ENCODE assay signal across 22 cellular contexts in genomic region chr12:12518464-12518845, GRCh38. TPM values are rescaled to one million over a fixed set of nuclear protein-coding genes. Genes with fewer than 3 reads are reported as not detected.
DNase-seq lines count a peak whose midpoint lies in the region; ATAC-seq, FAIRE-seq and TF ChIP-seq lines count a peak whose summit lies in the region.
"Had no signal": no experiment of that assay in that cellular context is flagged by ENCODE, and none has a peak within 500 bp of the region (broad histone marks: within the 10 kb centered on the region; RNA-seq: fewer than 3 reads in every experiment).

No MANE protein-coding gene starts in this region.

- H3K27ac Mint-ChIP-seq in astrocyte (ENCODE audit: unreplicated experiment), result peak overlapping the region; percentile 68
- peak overlapping the region; percentile 26 for H3K27ac Mint-ChIP-seq in nephron progenitor cell
- H3K27ac Mint-ChIP-seq in stimulated activated effector memory CD8-positive, alpha-beta T cell treated with anti-CD3 and anti-CD28 coated beads, Interleukin-12 subunit alpha, Interleukin-12 subunit beta, amount 100 ng/mL, for 72 hours, result peak overlapping the region; percentile 3
- H3K27ac Mint-ChIP-seq: CD8-positive, alpha-beta T cell; HFFc6 had no signal

- TF ChIP-seq CTCF in astrocyte (IDR thresholded peaks at IDR 0.05; ENCODE audit: insufficient read depth, low read depth, low read length) (no peak), nephron progenitor cell (IDR thresholded peaks at IDR 0.05) (no peak), mucosa of descending colon (IDR thresholded peaks at IDR 0.05) (no peak), left lung (IDR thresholded peaks at IDR 0.05) (no peak)

- intact Hi-C loops in mucosa of descending colon (cut with DNase I, micrococcal nuclease), result no loop called here
- intact Hi-C loops in left lung (cut with DNase I), result no loop called here

- no peak overlapping the region for H3K9ac ChIP-seq in HUES48 (ENCODE audit: low read depth, low read length)
- no peak overlapping the region for H3K9ac ChIP-seq in astrocyte (ENCODE audit: low read length)
- H3K9ac ChIP-seq: KMS-11 had no signal

- peaks cover 62% of the 10 kb centered on the region for H3K36me3 ChIP-seq in HUES48 (ENCODE audit: control insufficient read depth, insufficient read depth, low read length)
- H3K36me3 ChIP-seq in astrocyte (ENCODE audit: insufficient read depth, low read length), result peaks cover 9% of the 10 kb centered on the region
- H3K36me3 ChIP-seq in mucosa of descending colon (ENCODE audit: low read depth), result no peaks in the 10 kb centered on the region
- H3K36me3 ChIP-seq in left lung, result peaks cover 0 to 31% of the 10 kb centered on the region in 2 donors
- H3K36me3 ChIP-seq: SJCRH30 had no signal

- H3K27me3 ChIP-seq in HUES48 (ENCODE audit: control insufficient read depth, insufficient read depth, low read length) (no peaks in the 10 kb centered on the region), astrocyte (ENCODE audit: insufficient read depth, low read length) (no peaks in the 10 kb centered on the region), left lung (no peaks in the 10 kb centered on the region)
- H3K27me3 ChIP-seq: BE2C, SJCRH30 had no signal

- H3K79me2 ChIP-seq in astrocyte (ENCODE audit: insufficient read depth, low read length), result peaks cover 7% of the 10 kb centered on the region

- peaks cover 50% of the 10 kb centered on the region for H3K4me1 ChIP-seq in HUES48 (ENCODE audit: control insufficient read depth, insufficient read depth, low read length)
- H3K4me1 ChIP-seq in astrocyte (ENCODE audit: insufficient read depth, low read length), result peaks cover 9% of the 10 kb centered on the region
- H3K4me1 ChIP-seq in mucosa of descending colon (ENCODE audit: low read depth), result peaks cover 36% of the 10 kb centered on the region
- peaks cover 0 to 22% of the 10 kb centered on the region in 2 donors for H3K4me1 ChIP-seq in left lung
- H3K4me1 ChIP-seq: BE2C, SJCRH30 had no signal

- no peaks in the 10 kb centered on the region for H3K27me3 Mint-ChIP-seq in astrocyte (ENCODE audit: low read depth, unreplicated experiment)
- no peaks in the 10 kb centered on the region for H3K27me3 Mint-ChIP-seq in nephron progenitor cell (ENCODE audit: low read depth, poor library complexity)

- H3K4me1 Mint-ChIP-seq in astrocyte (ENCODE audit: low read depth, unreplicated experiment) (peaks cover 25% of the 10 kb centered on the region), nephron progenitor cell (peaks cover 18% of the 10 kb centered on the region)
- peaks cover 26% of the 10 kb centered on the region for H3K4me1 Mint-ChIP-seq in stimulated activated effector memory CD8-positive, alpha-beta T cell treated with anti-CD3 and anti-CD28 coated beads, Interleukin-12 subunit alpha, Interleukin-12 subunit beta, amount 100 ng/mL, for 72 hours

- no peak for FAIRE-seq in astrocyte (lab: Jason Lieb, UNC)
- FAIRE-seq: G401.6, GM12878 had no signal

- H3K27ac ChIP-seq in HUES48 (ENCODE audit: low read depth, low read length) (peak overlapping the region; percentile 56), astrocyte (ENCODE audit: low read depth, low read length) (no peak overlapping the region), left lung (no peak overlapping the region)
- H3K27ac ChIP-seq: KMS-11, SJCRH30 had no signal

- H2AFZ ChIP-seq in astrocyte (ENCODE audit: low read depth, low read length), result no peak overlapping the region

- no peak for ATAC-seq in stimulated activated effector memory CD8-positive, alpha-beta T cell treated with anti-CD3 and anti-CD28 coated beads, Interleukin-12 subunit alpha, Interleukin-12 subunit beta, amount 100 ng/mL, for 72 hours
- ATAC-seq in mucosa of descending colon, result no peak
- ATAC-seq in GM19351 (IDR thresholded peaks at IDR 0.05; ENCODE audit: unreplicated experiment), result no peak
- no peak for ATAC-seq in left lung
- ATAC-seq: CD8-positive, alpha-beta T cell had no signal

- DNase-seq in astrocyte (ENCODE audit: low read depth) (no peak), nephron progenitor cell (no peak), AG20443 (ENCODE audit: low spot score) (no peak), mucosa of descending colon (no peak), left lung (no peak)
- no peak for DNase-seq in stimulated activated effector memory CD8-positive, alpha-beta T cell treated with anti-CD3 and anti-CD28 coated beads, Interleukin-12 subunit alpha, Interleukin-12 subunit beta, amount 100 ng/mL, for 72 hours (ENCODE audit: low spot score in 2 of 2)
- DNase-seq: BE2C; CD8-positive, alpha-beta T cell; DND-41; NCI-H1436; NCI-H2029; NCI-H2171 treated with DMSO at 0.1 percent for 48 hours; NCI-H446 treated with DMSO at 0.1 percent for 48 hours; OCI-M1; RPMI8226; SJCRH30 had no signal

- no peaks in the 10 kb centered on the region for H3K9me3 ChIP-seq in HUES48 (ENCODE audit: control insufficient read depth, insufficient read depth, low read length)
- no peaks in the 10 kb centered on the region for H3K9me3 ChIP-seq in astrocyte (ENCODE audit: insufficient read depth, low read depth, low read length)
- no peaks in the 10 kb centered on the region for H3K9me3 ChIP-seq in mucosa of descending colon
- H3K9me3 ChIP-seq in left lung, result no peaks in the 10 kb centered on the region
- H3K9me3 ChIP-seq: BE2C, SJCRH30 had no signal

- no peaks in the 10 kb centered on the region for H3K9me3 Mint-ChIP-seq in astrocyte (ENCODE audit: unreplicated experiment)
- no peaks in the 10 kb centered on the region for H3K9me3 Mint-ChIP-seq in nephron progenitor cell
- H3K9me3 Mint-ChIP-seq in stimulated activated effector memory CD8-positive, alpha-beta T cell treated with anti-CD3 and anti-CD28 coated beads, Interleukin-12 subunit alpha, Interleukin-12 subunit beta, amount 100 ng/mL, for 72 hours, result no peaks in the 10 kb centered on the region
- H3K9me3 Mint-ChIP-seq: CD8-positive, alpha-beta T cell; HFFc6 had no signal

- H3K4me3 ChIP-seq in HUES48 (ENCODE audit: low read depth, low read length) (no peak overlapping the region), astrocyte (ENCODE audit: insufficient read depth, low read depth, low read length) (no peak overlapping the region), mucosa of descending colon (no peak overlapping the region), left lung (no peak overlapping the region)
- H3K4me3 ChIP-seq: GM12878, SJCRH30 had no signal

- H3K36me3 Mint-ChIP-seq in astrocyte (ENCODE audit: low read depth, unreplicated experiment) (peaks cover 10% of the 10 kb centered on the region), nephron progenitor cell (ENCODE audit: low read depth) (peaks cover 38% of the 10 kb centered on the region)
- H3K36me3 Mint-ChIP-seq in stimulated activated effector memory CD8-positive, alpha-beta T cell treated with anti-CD3 and anti-CD28 coated beads, Interleukin-12 subunit alpha, Interleukin-12 subunit beta, amount 100 ng/mL, for 72 hours, result peaks cover 76% of the 10 kb centered on the region

- peaks cover 14% of the 10 kb centered on the region for H4K20me1 ChIP-seq in astrocyte (ENCODE audit: insufficient read depth, low read length)

- H3K4me3 Mint-ChIP-seq in astrocyte (ENCODE audit: unreplicated experiment) (no peak overlapping the region), nephron progenitor cell (no peak overlapping the region)
- no peak overlapping the region for H3K4me3 Mint-ChIP-seq in stimulated activated effector memory CD8-positive, alpha-beta T cell treated with anti-CD3 and anti-CD28 coated beads, Interleukin-12 subunit alpha, Interleukin-12 subunit beta, amount 100 ng/mL, for 72 hours
- H3K4me3 Mint-ChIP-seq: CD8-positive, alpha-beta T cell; HFFc6 had no signal

- H3K4me2 ChIP-seq in astrocyte (ENCODE audit: low read length), result no peak overlapping the region
- H3K4me2 ChIP-seq: KMS-11 had no signal

RNA-seq across cellular contexts. Expression of gene DUSP16, which starts 44.2 kb away (rescaled TPM):
- 21.4 and 24.2 TPM in 2 replicates for total RNA-seq in astrocyte
- total RNA-seq in mucosa of descending colon, result 10 to 100 TPM; 42.3 to 61.8 (median 42.9) TPM
- 10 to 100 TPM; 31.7 to 45.6 TPM for total RNA-seq in left lung

Comparison
In these comparisons a context has a peak if more than half of its experiments do, and no peak if none do; other contexts are left out.
1. H3K27ac Mint-ChIP-seq: peak in every context shown above with its lines; median percentile 68 in astrocyte; 26 in nephron progenitor cell; 3 in stimulated activated effector memory CD8-positive, alpha-beta T cell treated with anti-CD3 and anti-CD28 coated beads, Interleukin-12 subunit alpha, Interleukin-12 subunit beta, amount 100 ng/mL, for 72 hours.